8 cellular contexts compared by ENCODE assay signal in genomic region chrX:109577055-109577454, GRCh38. TPM values are rescaled to one million over a fixed set of nuclear protein-coding genes. Genes with fewer than 3 reads are reported as not detected.
"Had no signal": no experiment of that assay in that cellular context is flagged by ENCODE, and none has a peak within 500 bp of the region (broad histone marks: within the 10 kb centered on the region; RNA-seq: fewer than 3 reads in every experiment).

No MANE protein-coding gene starts in this region.

- DNase-seq: H9, HCEC 1CT, KG1 had no signal

- H3K27ac Mint-ChIP-seq: GM23338, IgD-negative memory B cell had no signal

- H2AFZ ChIP-seq: GM23338 had no signal

- FAIRE-seq: H1, H54 had no signal

- ATAC-seq: GM23338 had no signal

- H3K27ac ChIP-seq: HL-60 had no signal

- H3K4me3 ChIP-seq: GM23338 had no signal

- H3K9me3 Mint-ChIP-seq: GM23338, H9 had no signal

- H3K4me3 Mint-ChIP-seq: GM23338, H9, IgD-negative memory B cell had no signal

- H3K36me3 Mint-ChIP-seq: IgD-negative memory B cell had no signal

- H3K4me2 ChIP-seq: GM23338 had no signal

RNA-seq across cellular contexts. Expression of gene KCNE5, which starts 47.9 kb away (rescaled TPM):
- polyA plus RNA-seq: IgD-negative memory B cell had no signal
